In the genomic region with DNA sequence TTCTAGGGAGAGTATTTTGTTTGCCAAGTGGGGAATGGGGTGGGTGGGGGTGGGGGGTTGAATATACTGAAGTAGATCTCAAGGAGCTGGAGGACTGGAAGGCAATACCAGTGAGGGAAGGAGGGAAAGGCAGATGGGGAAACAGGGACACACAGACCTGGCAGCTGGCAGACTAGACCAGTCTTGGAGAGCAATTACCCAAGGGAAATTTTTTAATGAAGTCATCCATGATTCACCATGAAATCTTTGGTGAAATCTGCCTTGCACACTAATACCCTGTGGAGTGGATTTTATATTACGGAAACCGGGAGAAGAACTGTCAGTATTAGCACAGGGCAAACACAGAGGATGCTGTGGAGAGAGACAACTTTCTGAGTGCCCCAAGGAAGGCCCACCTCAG, we compare ENCODE assay signal across 16 cellular contexts. TPM values are rescaled to one million over a fixed set of nuclear protein-coding genes. Genes with fewer than 3 reads are reported as not detected.
DNase-seq lines count a peak whose midpoint lies in the region; ATAC-seq and TF ChIP-seq lines count a peak whose summit lies in the region.
"Had no signal": no experiment of that assay in that cellular context is flagged by ENCODE, and none has a peak within 500 bp of the region (broad histone marks: within the 10 kb centered on the region; RNA-seq: fewer than 3 reads in every experiment).

No MANE protein-coding gene starts in this region.

- H3K27me3 Mint-ChIP-seq in glutamatergic neuron (ENCODE audit: unreplicated experiment) = peaks cover 7% of the 10 kb centered on the region

- peaks cover 4% of the 10 kb centered on the region for H3K36me3 Mint-ChIP-seq in glutamatergic neuron (ENCODE audit: unreplicated experiment)

- peaks cover 24% of the 10 kb centered on the region for H3K4me1 Mint-ChIP-seq in glutamatergic neuron (ENCODE audit: low read depth, unreplicated experiment)
- H3K4me1 Mint-ChIP-seq: stimulated activated naive CD8-positive, alpha-beta T cell treated with anti-CD3 and anti-CD28 coated beads, Interleukin-15, amount 100 ng/mL, for 72 hours had no signal

- peaks cover 12% of the 10 kb centered on the region for H3K9me3 Mint-ChIP-seq in glutamatergic neuron (ENCODE audit: unreplicated experiment)
- H3K9me3 Mint-ChIP-seq: stimulated activated naive CD8-positive, alpha-beta T cell treated with anti-CD3 and anti-CD28 coated beads, Interleukin-15, amount 100 ng/mL, for 72 hours had no signal

- DNase-seq in AG20443 (ENCODE audit: low spot score) (peak; percentile 13), LHCN-M2 (ENCODE audit: low read depth) (peak; percentile 15), glutamatergic neuron (peak; percentile 74), NCI-H1092 (lab: John Stamatoyannopoulos, UW) (no peak)
- DNase-seq: activated CD4-positive, CD25-positive, alpha-beta regulatory T cell; activated naive CD4-positive, alpha-beta T cell treated with Interleukin-2 at 50 U/mL for 16 hours; central memory CD4-positive, alpha-beta T cell; effector memory CD8-positive, alpha-beta T cell; mucosa of descending colon; ovary; stimulated activated naive CD8-positive, alpha-beta T cell treated with anti-CD3 and anti-CD28 coated beads, Interleukin-15, amount 100 ng/mL, for 72 hours; T-helper 1 cell had no signal

- H3K27ac Mint-ChIP-seq in glutamatergic neuron (ENCODE audit: unreplicated experiment) = peak overlapping the region; percentile 96
- H3K27ac Mint-ChIP-seq: effector memory CD8-positive, alpha-beta T cell had no signal

- no peak for TF ChIP-seq CTCF in glutamatergic neuron (IDR thresholded peaks at IDR 0.05; ENCODE audit: partially characterized antibody, unreplicated experiment)

- H3K4me3 Mint-ChIP-seq in glutamatergic neuron (ENCODE audit: unreplicated experiment) = peak overlapping the region; percentile 60
- H3K4me3 Mint-ChIP-seq: effector memory CD8-positive, alpha-beta T cell; stimulated activated naive CD8-positive, alpha-beta T cell treated with anti-CD3 and anti-CD28 coated beads, Interleukin-15, amount 100 ng/mL, for 72 hours had no signal

- ATAC-seq in SK-N-SH treated with all-trans-retinoic acid at 6 μM for 48 hours (peak; percentile 88), HG03521 (IDR thresholded peaks at IDR 0.05; ENCODE audit: unreplicated experiment) (no peak), GM19328 (IDR thresholded peaks at IDR 0.05; ENCODE audit: unreplicated experiment) (no peak), GM21390 (IDR thresholded peaks at IDR 0.05; ENCODE audit: unreplicated experiment) (no peak)
- ATAC-seq: effector memory CD8-positive, alpha-beta T cell; mucosa of descending colon; stimulated activated naive CD8-positive, alpha-beta T cell treated with anti-CD3 and anti-CD28 coated beads, Interleukin-15, amount 100 ng/mL, for 72 hours had no signal

TF ChIP-seq in SK-N-SH treated with all-trans-retinoic acid at 6 μM for 48 hours, 23 proteins besides CTCF, POLR2A, EP300 and RAD21:
- TF ChIP-seq PPARA (CRISPR knock-in tag; IDR thresholded peaks at IDR 0.05; ENCODE audit: borderline replicate concordance) = no peak
- no peak for TF ChIP-seq GLIS3 (CRISPR knock-in tag; IDR thresholded peaks at IDR 0.05)
- TF ChIP-seq ZNF8 (CRISPR knock-in tag; IDR thresholded peaks at IDR 0.05) = no peak
- no peak for TF ChIP-seq BACH2 (CRISPR knock-in tag; IDR thresholded peaks at IDR 0.05; ENCODE audit: borderline replicate concordance)
- TF ChIP-seq TCF4 (CRISPR knock-in tag; IDR thresholded peaks at IDR 0.05; ENCODE audit: borderline replicate concordance) = no peak
- no peak for TF ChIP-seq ZFP3 (CRISPR knock-in tag; IDR thresholded peaks at IDR 0.05)
- TF ChIP-seq TOX (CRISPR knock-in tag; IDR thresholded peaks at IDR 0.05; ENCODE audit: borderline replicate concordance) = no peak
- TF ChIP-seq SNAI2 (CRISPR knock-in tag; IDR thresholded peaks at IDR 0.05) = no peak
- no peak for TF ChIP-seq ISL1 (CRISPR knock-in tag; IDR thresholded peaks at IDR 0.05)
- TF ChIP-seq, protein P1, sequence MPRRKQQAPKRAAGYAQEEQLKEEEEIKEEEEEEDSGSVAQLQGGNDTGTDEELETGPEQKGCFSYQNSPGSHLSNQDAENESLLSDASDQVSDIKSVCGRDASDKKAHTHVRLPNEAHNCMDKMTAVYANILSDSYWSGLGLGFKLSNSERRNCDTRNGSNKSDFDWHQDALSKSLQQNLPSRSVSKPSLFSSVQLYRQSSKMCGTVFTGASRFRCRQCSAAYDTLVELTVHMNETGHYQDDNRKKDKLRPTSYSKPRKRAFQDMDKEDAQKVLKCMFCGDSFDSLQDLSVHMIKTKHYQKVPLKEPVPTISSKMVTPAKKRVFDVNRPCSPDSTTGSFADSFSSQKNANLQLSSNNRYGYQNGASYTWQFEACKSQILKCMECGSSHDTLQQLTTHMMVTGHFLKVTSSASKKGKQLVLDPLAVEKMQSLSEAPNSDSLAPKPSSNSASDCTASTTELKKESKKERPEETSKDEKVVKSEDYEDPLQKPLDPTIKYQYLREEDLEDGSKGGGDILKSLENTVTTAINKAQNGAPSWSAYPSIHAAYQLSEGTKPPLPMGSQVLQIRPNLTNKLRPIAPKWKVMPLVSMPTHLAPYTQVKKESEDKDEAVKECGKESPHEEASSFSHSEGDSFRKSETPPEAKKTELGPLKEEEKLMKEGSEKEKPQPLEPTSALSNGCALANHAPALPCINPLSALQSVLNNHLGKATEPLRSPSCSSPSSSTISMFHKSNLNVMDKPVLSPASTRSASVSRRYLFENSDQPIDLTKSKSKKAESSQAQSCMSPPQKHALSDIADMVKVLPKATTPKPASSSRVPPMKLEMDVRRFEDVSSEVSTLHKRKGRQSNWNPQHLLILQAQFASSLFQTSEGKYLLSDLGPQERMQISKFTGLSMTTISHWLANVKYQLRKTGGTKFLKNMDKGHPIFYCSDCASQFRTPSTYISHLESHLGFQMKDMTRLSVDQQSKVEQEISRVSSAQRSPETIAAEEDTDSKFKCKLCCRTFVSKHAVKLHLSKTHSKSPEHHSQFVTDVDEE (CRISPR knock-in tag; IDR thresholded peaks at IDR 0.05) = no peak
- TF ChIP-seq RARB (CRISPR knock-in tag; IDR thresholded peaks at IDR 0.05) = no peak
- TF ChIP-seq ARNTL (CRISPR knock-in tag; IDR thresholded peaks at IDR 0.05; ENCODE audit: borderline replicate concordance, low read depth) = no peak
- TF ChIP-seq ZNF70 (CRISPR knock-in tag; IDR thresholded peaks at IDR 0.05) = no peak
- no peak for TF ChIP-seq POU6F1 (CRISPR knock-in tag; IDR thresholded peaks at IDR 0.05; ENCODE audit: borderline replicate concordance, low read depth)
- TF ChIP-seq CSRNP3 (CRISPR knock-in tag; IDR thresholded peaks at IDR 0.05) = no peak
- TF ChIP-seq, protein P2, sequence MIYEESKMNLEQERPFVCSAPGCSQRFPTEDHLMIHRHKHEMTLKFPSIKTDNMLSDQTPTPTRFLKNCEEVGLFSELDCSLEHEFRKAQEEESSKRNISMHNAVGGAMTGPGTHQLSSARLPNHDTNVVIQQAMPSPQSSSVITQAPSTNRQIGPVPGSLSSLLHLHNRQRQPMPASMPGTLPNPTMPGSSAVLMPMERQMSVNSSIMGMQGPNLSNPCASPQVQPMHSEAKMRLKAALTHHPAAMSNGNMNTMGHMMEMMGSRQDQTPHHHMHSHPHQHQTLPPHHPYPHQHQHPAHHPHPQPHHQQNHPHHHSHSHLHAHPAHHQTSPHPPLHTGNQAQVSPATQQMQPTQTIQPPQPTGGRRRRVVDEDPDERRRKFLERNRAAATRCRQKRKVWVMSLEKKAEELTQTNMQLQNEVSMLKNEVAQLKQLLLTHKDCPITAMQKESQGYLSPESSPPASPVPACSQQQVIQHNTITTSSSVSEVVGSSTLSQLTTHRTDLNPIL (CRISPR knock-in tag; IDR thresholded peaks at IDR 0.05; ENCODE audit: low read depth) = no peak

RNA-seq across cellular contexts. Expression of gene MARK1, which starts 29.7 kb away (rescaled TPM):
- total RNA-seq in LHCN-M2 (2014; rRNA removed) (not detected in 2 replicates), glutamatergic neuron (ENCODE audit: unreplicated experiment) (105 TPM)
- polyA plus RNA-seq in LHCN-M2 (2012) = not detected

Comparison
In these comparisons a context has a peak if more than half of its experiments do, and no peak if none do; other contexts are left out.
1. RNA of gene MARK1, which starts 29.7 kb away (total RNA-seq): 105 TPM in glutamatergic neuron (single experiment); not detected in LHCN-M2; every median in the first group is over 100 times any median in the second.